Comparison of ENCODE assay signal across 8 cellular contexts in genomic region chr19:49852631-49853126, GRCh38. TPM values are rescaled to one million over a fixed set of nuclear protein-coding genes. Genes with fewer than 3 reads are reported as not detected.
DNase-seq lines count a peak whose midpoint lies in the region; ATAC-seq, FAIRE-seq and TF ChIP-seq lines count a peak whose summit lies in the region.

No MANE protein-coding gene starts in this region.

- peaks cover 3% of the 10 kb centered on the region for H3K9me3 Mint-ChIP-seq in activated naive CD4-positive, alpha-beta T cell treated with anti-CD3 and anti-CD28 coated beads, Interleukin-2, amount 10 ng/mL, durations not matched to agents 7 days and 5 days
- peaks cover 6 to 12% of the 10 kb centered on the region in 2 donors for H3K9me3 Mint-ChIP-seq in activated naive CD4-positive, alpha-beta T cell treated with anti-CD3 and anti-CD28 coated beads, Interleukin-2, amount 50 U/mL, for 72 hours

- H3K27me3 ChIP-seq in keratinocyte (ENCODE audit: control insufficient read depth, extremely low read depth, insufficient read depth, low read length) (no peaks in the 10 kb centered on the region), thyroid gland (no peaks in the 10 kb centered on the region)

- H3K27ac Mint-ChIP-seq in activated naive CD4-positive, alpha-beta T cell treated with anti-CD3 and anti-CD28 coated beads, Interleukin-2, amount 10 ng/mL, durations not matched to agents 7 days and 5 days: peak overlapping the region; percentile 84
- H3K27ac Mint-ChIP-seq in activated naive CD4-positive, alpha-beta T cell treated with anti-CD3 and anti-CD28 coated beads, Interleukin-2, amount 50 U/mL, for 72 hours: peak overlapping the region; percentile 23 to 72

- H3K4me3 Mint-ChIP-seq in activated naive CD4-positive, alpha-beta T cell treated with anti-CD3 and anti-CD28 coated beads, Interleukin-2, amount 10 ng/mL, durations not matched to agents 7 days and 5 days: peak overlapping the region; percentile 81

- peak overlapping the region in 2 of 3 experiments; percentile 51 to 54 for H3K4me3 ChIP-seq in keratinocyte (ENCODE audit: control insufficient read depth in 2 of 3, extremely low read depth in 1 of 3, insufficient read depth in 2 of 3, low read depth in 1 of 3, low read length in 3 of 3)
- H3K4me3 ChIP-seq in thyroid gland (replicated peaks in 1 of 3): peak overlapping the region in 2 of 3 donors; percentile 41 to 81

- intact Hi-C loops in thyroid gland (cut with DNase I): loop anchor here (5.0 kb wide), 1 partner anchor 35 kb away; the partner anchor contains the start of gene MED25

- peaks cover 26% of the 10 kb centered on the region for H3K4me1 ChIP-seq in keratinocyte (ENCODE audit: control insufficient read depth, extremely low read depth, insufficient read depth, low read length)
- peaks cover 20% of the 10 kb centered on the region in 2 donors for H3K4me1 ChIP-seq in thyroid gland

- H3K9me1 ChIP-seq in keratinocyte (ENCODE audit: control insufficient read depth, extremely low read depth, insufficient read depth, low read length): no peaks in the 10 kb centered on the region

- no peak for FAIRE-seq in keratinocyte (lab: Jason Lieb, UNC)

- H3K4me1 Mint-ChIP-seq in activated naive CD4-positive, alpha-beta T cell treated with anti-CD3 and anti-CD28 coated beads, Interleukin-2, amount 10 ng/mL, durations not matched to agents 7 days and 5 days: peaks cover 38% of the 10 kb centered on the region

- H3K27me3 Mint-ChIP-seq in activated naive CD4-positive, alpha-beta T cell treated with anti-CD3 and anti-CD28 coated beads, Interleukin-2, amount 10 ng/mL, durations not matched to agents 7 days and 5 days: peaks cover 18% of the 10 kb centered on the region

- H3K9me3 ChIP-seq in keratinocyte (ENCODE audit: control insufficient read depth, low read depth, low read length) (no peaks in the 10 kb centered on the region), thyroid gland (no peaks in the 10 kb centered on the region)

- peak overlapping the region; percentile 75 for H3K4me2 ChIP-seq in keratinocyte (ENCODE audit: control insufficient read depth, extremely low read depth, insufficient read depth, low read depth, low read length)

- CTCF ChIA-PET in activated naive CD4-positive, alpha-beta T cell treated with anti-CD3 and anti-CD28 coated beads, Interleukin-2, amount 10 ng/mL, durations not matched to agents 7 days and 5 days (lab: Charles Lee): no interaction called here

- DNase-seq in activated naive CD4-positive, alpha-beta T cell treated with anti-CD3 and anti-CD28 coated beads, Interleukin-2, amount 10 ng/mL, durations not matched to agents 7 days and 5 days: no peak
- DNase-seq in activated naive CD4-positive, alpha-beta T cell treated with Interleukin-2 at 50 U/mL for 16 hours: no peak
- DNase-seq in activated naive CD4-positive, alpha-beta T cell treated with anti-CD3 and anti-CD28 coated beads, Interleukin-2, amount 50 U/mL, for 72 hours (ENCODE audit: low spot score in 2 of 2): no peak
- DNase-seq in keratinocyte (ENCODE audit: low read depth, low spot score): no peak
- DNase-seq in thyroid gland: no peak
- no peak for DNase-seq in GM10266 (ENCODE audit: extremely low spot score)

- no peak overlapping the region for H3K27ac ChIP-seq in keratinocyte (ENCODE audit: control insufficient read depth, insufficient read depth, low read length)
- no peak overlapping the region for H3K27ac ChIP-seq in thyroid gland

- TF ChIP-seq POLR2A in thyroid gland (IDR thresholded peaks at IDR 0.05): no peak

- no peak for ATAC-seq in activated naive CD4-positive, alpha-beta T cell treated with anti-CD3 and anti-CD28 coated beads, Interleukin-2, amount 50 U/mL, for 72 hours
- ATAC-seq in HG03135 (IDR thresholded peaks at IDR 0.05; ENCODE audit: unreplicated experiment) (no peak), HG02938 (IDR thresholded peaks at IDR 0.05; ENCODE audit: unreplicated experiment) (no peak)

- peak overlapping the region; percentile 34 for H3K9ac ChIP-seq in keratinocyte (ENCODE audit: control insufficient read depth, extremely low read depth, insufficient read depth, low read length)

- TF ChIP-seq CTCF in keratinocyte (optimal IDR thresholded peaks at IDR 0.05 in 1 of 3, IDR thresholded peaks at IDR 0.05 in 1 of 3, conservative IDR thresholded peaks at IDR 0.05 in 1 of 3; ENCODE audit: extremely low read depth in 1 of 3, insufficient read depth in 2 of 3, low read length in 3 of 3): no peak
- TF ChIP-seq CTCF in thyroid gland (IDR thresholded peaks at IDR 0.05): no peak
- no peak for TF ChIP-seq CTCF in GM10266 (IDR thresholded peaks at IDR 0.05; ENCODE audit: control insufficient read depth, insufficient read depth, low read depth, missing control alignments)

- WGBS in thyroid gland, 2 donors: 67 to 69% methylated on average over 14 of the region's 14 CpGs

- peaks cover 3 to 14% of the 10 kb centered on the region in 2 experiments for H3K36me3 ChIP-seq in keratinocyte (ENCODE audit: control insufficient read depth in 2 of 2, extremely low read depth in 1 of 2, insufficient read depth in 2 of 2, low read length in 2 of 2)
- H3K36me3 ChIP-seq in thyroid gland: peaks cover 21 to 23% of the 10 kb centered on the region in 2 donors

- peaks cover 5% of the 10 kb centered on the region for H4K20me1 ChIP-seq in keratinocyte (ENCODE audit: control insufficient read depth, extremely low read depth, insufficient read depth, low read length)

- dilution Hi-C loops in keratinocyte (cut with MboI; ENCODE audit: extremely low pct_ligation_motif_present, low sequenced_read_pairs): no loop called here

- peaks cover 23% of the 10 kb centered on the region for H3K36me3 Mint-ChIP-seq in activated naive CD4-positive, alpha-beta T cell treated with anti-CD3 and anti-CD28 coated beads, Interleukin-2, amount 10 ng/mL, durations not matched to agents 7 days and 5 days
- peaks cover 16% of the 10 kb centered on the region in 2 donors for H3K36me3 Mint-ChIP-seq in activated naive CD4-positive, alpha-beta T cell treated with anti-CD3 and anti-CD28 coated beads, Interleukin-2, amount 50 U/mL, for 72 hours

- H2AFZ ChIP-seq in keratinocyte (ENCODE audit: control insufficient read depth, low read length): no peak overlapping the region

- H3K79me2 ChIP-seq in keratinocyte (ENCODE audit: control insufficient read depth, insufficient read depth, low read length): peaks cover 22% of the 10 kb centered on the region

RNA-seq across cellular contexts. Expression of gene PTOV1, which starts 1.7 kb away (rescaled TPM):
- 100 to 1,000 TPM; 110 TPM for total RNA-seq in activated naive CD4-positive, alpha-beta T cell treated with anti-CD3 and anti-CD28 coated beads, Interleukin-2, amount 50 U/mL, for 72 hours
- polyA plus RNA-seq in keratinocyte: 22.9 to 49.0 TPM (median 32.1 TPM) in 3 replicates
- 54.8 TPM for polyA plus RNA-seq in keratinocyte (2011; ENCODE audit: low read depth)
- polyA plus RNA-seq in keratinocyte (2011; cell fraction: cytosol; rRNA removed): 22.2 and 39.2 TPM in 2 replicates
- 59.3 and 74.1 TPM in 2 replicates for polyA plus RNA-seq in keratinocyte (2011; cell fraction: nucleus; rRNA removed)
- polyA plus RNA-seq in keratinocyte (2012; ENCODE audit: low replicate concordance): 74.8 and 79.1 TPM in 2 replicates
- polyA minus RNA-seq in keratinocyte: 39.9 to 100 TPM (median 40.4 TPM) in 3 replicates
- 84.6 TPM for polyA minus RNA-seq in keratinocyte (2011; cell fraction: cytosol; rRNA and poly(A)+ RNA removed)
- 26.4 and 29.0 TPM in 2 replicates for polyA minus RNA-seq in keratinocyte (2011; cell fraction: nucleus; rRNA and poly(A)+ RNA removed)
- total RNA-seq in thyroid gland: 100 to 1,000 TPM in 2 of 4 donors, 10 to 100 TPM in 2; 88.3 to 148 (median 98.9) TPM

RNA-seq across cellular contexts. Expression of gene PNKP, which starts 14.7 kb away (rescaled TPM):
- total RNA-seq in activated naive CD4-positive, alpha-beta T cell treated with anti-CD3 and anti-CD28 coated beads, Interleukin-2, amount 50 U/mL, for 72 hours: 100 to 1,000 TPM in 1 of 2 donors, 10 to 100 TPM in 1; 90.6 to 119 TPM
- 19.3 to 26.4 TPM (median 19.6 TPM) in 3 replicates for polyA plus RNA-seq in keratinocyte
- polyA plus RNA-seq in keratinocyte (2011; ENCODE audit: low read depth): 12.0 TPM
- polyA plus RNA-seq in keratinocyte (2011; cell fraction: cytosol; rRNA removed): 6.5 and 15.1 TPM in 2 replicates
- 58.6 and 72.5 TPM in 2 replicates for polyA plus RNA-seq in keratinocyte (2011; cell fraction: nucleus; rRNA removed)
- polyA plus RNA-seq in keratinocyte (2012; ENCODE audit: low replicate concordance): 20.7 and 36.0 TPM in 2 replicates
- 12.3 to 38.4 TPM (median 17.5 TPM) in 3 replicates for polyA minus RNA-seq in keratinocyte
- polyA minus RNA-seq in keratinocyte (2011; cell fraction: cytosol; rRNA and poly(A)+ RNA removed): 22.1 TPM
- polyA minus RNA-seq in keratinocyte (2011; cell fraction: nucleus; rRNA and poly(A)+ RNA removed): 29.1 and 33.6 TPM in 2 replicates
- total RNA-seq in thyroid gland: 100 to 1,000 TPM in 1 of 4 donors, 10 to 100 TPM in 3; 54.6 to 124 (median 84.3) TPM

RNA-seq across cellular contexts. Expression of gene AKT1S1, which starts 24.5 kb away (rescaled TPM):
- 10 to 100 TPM; 16.9 to 34.4 TPM for total RNA-seq in activated naive CD4-positive, alpha-beta T cell treated with anti-CD3 and anti-CD28 coated beads, Interleukin-2, amount 50 U/mL, for 72 hours
- 27.2 to 43.8 TPM (median 28.8 TPM) in 3 replicates for polyA plus RNA-seq in keratinocyte
- 12.1 TPM for polyA plus RNA-seq in keratinocyte (2011; ENCODE audit: low read depth)
- 35.0 and 54.7 TPM in 2 replicates for polyA plus RNA-seq in keratinocyte (2011; cell fraction: cytosol; rRNA removed)
- polyA plus RNA-seq in keratinocyte (2011; cell fraction: nucleus; rRNA removed): 35.4 and 46.8 TPM in 2 replicates
- 31.8 and 54.4 TPM in 2 replicates for polyA plus RNA-seq in keratinocyte (2012; ENCODE audit: low replicate concordance)
- 15.9 to 41.5 TPM (median 21.8 TPM) in 3 replicates for polyA minus RNA-seq in keratinocyte
- polyA minus RNA-seq in keratinocyte (2011; cell fraction: cytosol; rRNA and poly(A)+ RNA removed): 43.9 TPM
- 12.0 and 15.3 TPM in 2 replicates for polyA minus RNA-seq in keratinocyte (2011; cell fraction: nucleus; rRNA and poly(A)+ RNA removed)
- 10 to 100 TPM; 16.7 to 26.0 (median 21.5) TPM for total RNA-seq in thyroid gland

RNA-seq across cellular contexts. Expression of gene TBC1D17, which starts 24.8 kb away (rescaled TPM):
- 10 to 100 TPM; 28.8 to 53.0 TPM for total RNA-seq in activated naive CD4-positive, alpha-beta T cell treated with anti-CD3 and anti-CD28 coated beads, Interleukin-2, amount 50 U/mL, for 72 hours
- polyA plus RNA-seq in keratinocyte: 9.0 to 25.6 TPM (median 9.4 TPM) in 3 replicates
- 5.1 TPM for polyA plus RNA-seq in keratinocyte (2011; ENCODE audit: low read depth)
- 15.5 and 20.2 TPM in 2 replicates for polyA plus RNA-seq in keratinocyte (2011; cell fraction: cytosol; rRNA removed)
- polyA plus RNA-seq in keratinocyte (2011; cell fraction: nucleus; rRNA removed): 19.6 and 29.7 TPM in 2 replicates
- 22.6 and 24.6 TPM in 2 replicates for polyA plus RNA-seq in keratinocyte (2012; ENCODE audit: low replicate concordance)
- polyA minus RNA-seq in keratinocyte: 9.2 to 31.4 TPM (median 11.6 TPM) in 3 replicates
- 19.8 TPM for polyA minus RNA-seq in keratinocyte (2011; cell fraction: cytosol; rRNA and poly(A)+ RNA removed)
- polyA minus RNA-seq in keratinocyte (2011; cell fraction: nucleus; rRNA and poly(A)+ RNA removed): 12.9 and 17.7 TPM in 2 replicates
- 10 to 100 TPM; 28.5 to 41.9 (median 39.7) TPM for total RNA-seq in thyroid gland

RNA-seq across cellular contexts. Expression of gene MED25, which starts 34.6 kb away (rescaled TPM):
- total RNA-seq in activated naive CD4-positive, alpha-beta T cell treated with anti-CD3 and anti-CD28 coated beads, Interleukin-2, amount 50 U/mL, for 72 hours: 10 to 100 TPM; 58.4 to 68.2 TPM
- polyA plus RNA-seq in keratinocyte: 12.5 to 37.0 TPM (median 13.9 TPM) in 3 replicates
- polyA plus RNA-seq in keratinocyte (2011; ENCODE audit: low read depth): 20.1 TPM
- 20.7 and 27.7 TPM in 2 replicates for polyA plus RNA-seq in keratinocyte (2011; cell fraction: cytosol; rRNA removed)
- polyA plus RNA-seq in keratinocyte (2011; cell fraction: nucleus; rRNA removed): 58.1 and 61.4 TPM in 2 replicates
- 27.4 and 33.9 TPM in 2 replicates for polyA plus RNA-seq in keratinocyte (2012; ENCODE audit: low replicate concordance)
- 22.8 to 132 TPM (median 30.2 TPM) in 3 replicates for polyA minus RNA-seq in keratinocyte
- 34.0 TPM for polyA minus RNA-seq in keratinocyte (2011; cell fraction: cytosol; rRNA and poly(A)+ RNA removed)
- polyA minus RNA-seq in keratinocyte (2011; cell fraction: nucleus; rRNA and poly(A)+ RNA removed): 20.8 and 31.6 TPM in 2 replicates
- total RNA-seq in thyroid gland: 10 to 100 TPM; 42.6 to 50.2 (median 44.9) TPM
